Comparison of ENCODE assay signal across 25 cellular contexts in the genomic region with DNA sequence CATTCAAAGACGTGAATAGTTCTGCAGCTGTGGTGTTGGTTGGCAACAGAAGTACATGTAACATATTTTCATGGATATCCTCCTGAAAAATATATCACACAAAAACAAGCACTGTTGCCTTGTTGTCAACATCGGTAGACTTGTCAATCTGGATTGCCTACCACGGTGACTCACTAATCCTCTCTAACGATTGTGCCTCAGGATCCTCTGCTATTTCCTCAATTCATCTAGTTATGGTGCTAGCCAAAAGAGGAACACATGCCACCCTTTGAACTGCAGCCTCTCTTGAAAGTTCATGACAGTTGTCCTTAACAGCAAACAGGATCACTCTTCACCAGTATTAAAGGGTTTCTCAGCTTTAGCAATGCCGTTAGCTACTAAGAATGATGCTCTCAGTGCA. TPM values are rescaled to one million over a fixed set of nuclear protein-coding genes. Genes with fewer than 3 reads are reported as not detected.
DNase-seq lines count a peak whose midpoint lies in the region; ATAC-seq, FAIRE-seq and TF ChIP-seq lines count a peak whose summit lies in the region.
"Had no signal": no experiment of that assay in that cellular context is flagged by ENCODE, and none has a peak within 500 bp of the region (broad histone marks: within the 10 kb centered on the region; RNA-seq: fewer than 3 reads in every experiment).

No MANE protein-coding gene starts in this region.

- ATAC-seq in PC-3 (no peak; the same call in 1 of the 2 replicates), HG02610 (IDR thresholded peaks at IDR 0.05; ENCODE audit: unreplicated experiment) (no peak)
- ATAC-seq: HepG2; stimulated activated naive B cell treated with anti-CD40 and anti-IgM and Interleukin-4, amounts not matched to agents 10 μg/mL and 1 μg/mL and 100 μg/mL, for 72 hours had no signal

- H2AFZ ChIP-seq in PC-3 (ENCODE audit: low read length): no peak overlapping the region

- H3K27ac ChIP-seq in breast epithelium: no peak overlapping the region
- H3K27ac ChIP-seq in PC-3 (ENCODE audit: low read length): 0 out of 2 replicates have a peak overlapping the region, but pooled peaks have one; percentile 20
- H3K27ac ChIP-seq in epithelial cell of prostate: peak overlapping the region; percentile 25
- H3K27ac ChIP-seq in small intestine (ENCODE audit: low read depth in 1 of 2, low read length in 1 of 2): no peak overlapping the region
- H3K27ac ChIP-seq: adrenal gland; BLaER1 treated with 17β-estradiol and CSF1 and Interleukin-3, amounts not matched to agents 10 nM and 100 nM; SJCRH30; thyroid gland had no signal

- H3K4me1 Mint-ChIP-seq in MCF 10A (ENCODE audit: insufficient read depth, unreplicated experiment): peaks cover 27% of the 10 kb centered on the region
- H3K4me1 Mint-ChIP-seq: stimulated activated naive B cell treated with anti-CD40 and anti-IgM and Interleukin-4, amounts not matched to agents 10 μg/mL and 1 μg/mL and 100 μg/mL, for 72 hours had no signal

- H3K27ac Mint-ChIP-seq in MCF 10A (ENCODE audit: low read depth, unreplicated experiment): peak overlapping the region; percentile 52
- H3K27ac Mint-ChIP-seq: stimulated activated naive B cell treated with anti-CD40 and anti-IgM and Interleukin-4, amounts not matched to agents 10 μg/mL and 1 μg/mL and 100 μg/mL, for 72 hours; T-helper 2 cell treated with Interferon-gamma antibody and Interleukin-4, amounts not matched to agents 5 μg/mL and 100 μg/mL, for 36 hours had no signal

- TF ChIP-seq CTCF in MCF 10A (IDR thresholded peaks at IDR 0.05; ENCODE audit: unreplicated experiment): no peak
- no peak for TF ChIP-seq CTCF in breast epithelium (IDR thresholded peaks at IDR 0.05)
- TF ChIP-seq CTCF in PC-3 (conservative IDR thresholded peaks at IDR 0.05; ENCODE audit: low read depth, low read length): no peak

- WGBS in small intestine, 3 donors: 60 to 73% (median 63%) methylated on average over 5 of the region's 5 CpGs

- intact Hi-C loops in MCF 10A (cut with micrococcal nuclease) (no loop called here), breast epithelium (cut with DNase I; ENCODE audit: low total_unique reads) (no loop called here), PC-3 (cut with micrococcal nuclease) (no loop called here)

- FAIRE-seq in small intestine (lab: Jason Lieb, UNC): no peak
- FAIRE-seq: HepG2 had no signal

- H3F3A ChIP-seq in PC-3 (ENCODE audit: low read length, unreplicated experiment): no peaks in the 10 kb centered on the region

- H3K27me3 ChIP-seq in breast epithelium (no peaks in the 10 kb centered on the region), PC-3 (ENCODE audit: low read length) (no peaks in the 10 kb centered on the region), small intestine (ENCODE audit: control insufficient read depth in 2 of 2, insufficient read depth in 2 of 2, low read length in 2 of 2) (no peaks in the 10 kb centered on the region)
- H3K27me3 ChIP-seq: adrenal gland; BLaER1 treated with 17β-estradiol and CSF1 and Interleukin-3, amounts not matched to agents 10 nM and 100 nM; SJCRH30; thyroid gland had no signal

- BruUV-seq in MCF 10A (replicated peaks; lab: Mats Ljungman, UMichigan) (no TSS peak), PC-3 (replicated peaks; lab: Mats Ljungman, UMichigan) (no TSS peak)

- CTCF ChIA-PET in MCF 10A (lab: Yijun Ruan, JAX): interaction anchor here (1.1 to 5.7 kb wide), 5 partner anchors 8 to 25 kb away, joined by 3 to 37 read pairs (median 5); a partner anchor contains a TSS
- CTCF ChIA-PET in PC-3 (lab: Charles Lee): no interaction called here

- TF ChIP-seq POLR2A in breast epithelium (IDR thresholded peaks at IDR 0.05): no peak

- no peak overlapping the region for H3K4me3 Mint-ChIP-seq in MCF 10A (ENCODE audit: unreplicated experiment)
- H3K4me3 Mint-ChIP-seq: neural crest cell; stimulated activated naive B cell treated with anti-CD40 and anti-IgM and Interleukin-4, amounts not matched to agents 10 μg/mL and 1 μg/mL and 100 μg/mL, for 72 hours; T-helper 2 cell treated with Interferon-gamma antibody and Interleukin-4, amounts not matched to agents 5 μg/mL and 100 μg/mL, for 36 hours had no signal

- DNase-seq in MCF 10A (ENCODE audit: unreplicated experiment): peak; percentile 21
- DNase-seq in breast epithelium (ENCODE audit: low spot score in 2 of 2): no peak
- peak; percentile 69 for DNase-seq in PC-3
- peak; percentile 29 for DNase-seq in epithelial cell of prostate (ENCODE audit: low read depth, low spot score)
- DNase-seq in NCI-H69 (lab: John Stamatoyannopoulos, UW): no peak
- no peak for DNase-seq in small intestine
- DNase-seq in stimulated activated CD4-positive, alpha-beta T cell treated with anti-CD3 and anti-CD28 coated beads, Interleukin-4, amount 100 ng/mL, for 24 hours: no peak
- DNase-seq: 8988T; activated CD4-positive, alpha-beta T cell treated with anti-CD3 and anti-CD28 coated beads for 4 hours; activated CD8-positive, alpha-beta memory T cell treated with anti-CD3 and anti-CD28 coated beads, Interleukin-2, amount 50 U/mL, for 4 hours; activated effector memory CD4-positive, alpha-beta T cell treated with anti-CD3 and anti-CD28 coated beads, Interleukin-2, amount 50 U/mL, for 16 hours; central memory CD4-positive, alpha-beta T cell; DMS79 treated with DMSO at 0.1 percent for 48 hours; hypothalamus; NCI-H1092 treated with DMSO at 0.1 percent for 48 hours; NCI-H2227 treated with DMSO at 0.1 percent for 48 hours; SJCRH30; stimulated activated naive B cell treated with anti-CD40 and anti-IgM and Interleukin-4, amounts not matched to agents 10 μg/mL and 1 μg/mL and 100 μg/mL, for 72 hours; thyroid gland had no signal

- H3K4me1 ChIP-seq in breast epithelium (no peaks in the 10 kb centered on the region), PC-3 (ENCODE audit: insufficient read depth, low read length) (peaks cover 30% of the 10 kb centered on the region), small intestine (ENCODE audit: control insufficient read depth in 2 of 2, insufficient read depth in 1 of 2, low read depth in 1 of 2, low read length in 1 of 2) (no peaks in the 10 kb centered on the region)
- H3K4me1 ChIP-seq: thyroid gland had no signal

- no peaks in the 10 kb centered on the region for H3K27me3 Mint-ChIP-seq in MCF 10A (ENCODE audit: insufficient read depth, unreplicated experiment)

- H3K36me3 ChIP-seq in breast epithelium (no peaks in the 10 kb centered on the region), PC-3 (ENCODE audit: low read depth, low read length) (0 out of 2 replicates have a peak, but pooled peaks cover 4% of the 10 kb centered on the region), small intestine (ENCODE audit: control insufficient read depth in 2 of 2, insufficient read depth in 2 of 2, low read length in 2 of 2) (no peaks in the 10 kb centered on the region)
- H3K36me3 ChIP-seq: adrenal gland; BLaER1 treated with 17β-estradiol and CSF1 and Interleukin-3, amounts not matched to agents 10 nM and 100 nM; SJCRH30; thyroid gland had no signal

- H3K9me3 ChIP-seq in breast epithelium: peaks cover 0 to 5% of the 10 kb centered on the region in 2 donors
- no peaks in the 10 kb centered on the region for H3K9me3 ChIP-seq in PC-3 (ENCODE audit: low read length)
- no peaks in the 10 kb centered on the region for H3K9me3 ChIP-seq in small intestine (ENCODE audit: control insufficient read depth, low read depth)
- H3K9me3 ChIP-seq: adrenal gland, SJCRH30, thyroid gland had no signal

- no peaks in the 10 kb centered on the region for H4K20me1 ChIP-seq in PC-3 (ENCODE audit: low read length)
- H4K20me1 ChIP-seq: BLaER1 treated with 17β-estradiol and CSF1 and Interleukin-3, amounts not matched to agents 10 nM and 100 nM had no signal

- H3K9me2 ChIP-seq in PC-3 (replicated peaks; ENCODE audit: low read length): no peaks in the 10 kb centered on the region

- POLR2A ChIA-PET in MCF 10A (lab: Yijun Ruan, JAX) (interaction anchor here (1.5 to 2.8 kb wide), 5 partner anchors 10 to 25 kb away, joined by 4 to 9 read pairs (median 6); a partner anchor contains a TSS), PC-3 (lab: Charles Lee; ENCODE audit: unreplicated experiment) (no interaction called here)

- no peaks in the 10 kb centered on the region for H3K9me3 Mint-ChIP-seq in MCF 10A (ENCODE audit: unreplicated experiment)
- H3K9me3 Mint-ChIP-seq: stimulated activated naive B cell treated with anti-CD40 and anti-IgM and Interleukin-4, amounts not matched to agents 10 μg/mL and 1 μg/mL and 100 μg/mL, for 72 hours; T-helper 2 cell treated with Interferon-gamma antibody and Interleukin-4, amounts not matched to agents 5 μg/mL and 100 μg/mL, for 36 hours had no signal

- peaks cover 78% of the 10 kb centered on the region for H3K79me2 ChIP-seq in PC-3 (ENCODE audit: low read length)

- H3K36me3 Mint-ChIP-seq in MCF 10A (ENCODE audit: insufficient read depth, unreplicated experiment): peaks cover 5% of the 10 kb centered on the region
- H3K36me3 Mint-ChIP-seq: stimulated activated naive B cell treated with anti-CD40 and anti-IgM and Interleukin-4, amounts not matched to agents 10 μg/mL and 1 μg/mL and 100 μg/mL, for 72 hours had no signal

- no peak overlapping the region for H3K9ac ChIP-seq in PC-3 (ENCODE audit: low read length)
- H3K9ac ChIP-seq: BLaER1 treated with 17β-estradiol and CSF1 and Interleukin-3, amounts not matched to agents 10 nM and 100 nM had no signal

- H3K4me3 ChIP-seq in breast epithelium (no peak overlapping the region), PC-3 (ENCODE audit: low read length) (no peak overlapping the region), small intestine (ENCODE audit: low read depth in 1 of 2, low read length in 2 of 2) (no peak overlapping the region)
- H3K4me3 ChIP-seq: adrenal gland; BLaER1 treated with 17β-estradiol and CSF1 and Interleukin-3, amounts not matched to agents 10 nM and 100 nM; SJCRH30; thyroid gland had no signal

- peak overlapping the region; percentile 39 for H3K4me2 ChIP-seq in PC-3 (ENCODE audit: low read length)

RNA-seq across cellular contexts. Expression of a gene that starts 25.7 kb away (rescaled TPM):
- total RNA-seq in MCF 10A (2022) (56.9 and 62.4 TPM in 2 replicates), breast epithelium (10 to 100 TPM; 28.5 to 41.0 (median 40.5) TPM), PC-3 (2014; rRNA removed) (7.9 and 11.3 TPM in 2 replicates)
- 1 to 10 TPM; 1.8 to 4.3 (median 2.4) TPM for polyA plus RNA-seq in small intestine

Comparison
In these comparisons a context has a peak if more than half of its experiments do, and no peak if none do; other contexts are left out.
1. DNase-seq: peak in MCF 10A (single experiment), PC-3 (single experiment) and epithelial cell of prostate (single experiment); none in breast epithelium (0 of 2), NCI-H69 (single experiment), small intestine (single experiment) and stimulated activated CD4-positive, alpha-beta T cell treated with anti-CD3 and anti-CD28 coated beads, Interleukin-4, amount 100 ng/mL, for 24 hours (single experiment).
2. H3K27ac ChIP-seq: peak in PC-3 (single experiment) and epithelial cell of prostate (single experiment); none in breast epithelium (0 of 2) and small intestine (0 of 2).